In the genomic region with DNA sequence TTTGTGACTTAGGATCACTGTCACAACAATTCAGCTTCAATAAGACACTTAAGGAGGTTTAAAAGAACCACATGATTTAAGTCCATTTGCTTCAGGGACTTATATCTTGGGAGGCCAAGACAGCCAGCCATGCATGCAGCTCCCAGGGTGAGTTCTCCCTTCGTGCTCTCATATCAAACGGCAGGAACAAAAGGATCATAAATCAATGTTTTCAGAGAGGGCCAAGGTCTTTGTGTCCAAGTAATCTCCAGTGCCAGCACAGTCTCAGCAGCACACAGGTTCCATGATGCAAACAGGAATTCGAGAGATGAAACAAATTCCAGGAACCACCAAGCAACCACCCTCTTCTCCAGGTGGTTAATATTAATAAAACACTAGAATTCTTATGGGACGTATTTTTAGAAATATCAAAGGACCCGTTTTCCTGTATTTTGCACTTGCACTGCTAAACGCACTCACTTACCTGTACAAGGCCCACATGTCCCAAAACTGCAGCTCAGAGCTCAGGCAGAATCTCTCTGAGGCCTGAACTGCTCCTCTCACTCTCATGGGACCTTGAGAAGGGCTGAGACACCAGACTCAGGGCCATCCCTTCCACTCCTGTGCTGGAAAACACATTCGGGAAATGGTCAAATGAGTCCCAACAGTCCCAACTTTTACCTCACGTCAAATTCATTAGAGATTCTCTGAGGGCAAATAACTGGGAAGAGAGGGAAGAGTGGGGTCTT, we compare ENCODE assay signal across 1 cellular context.
TF ChIP-seq lines count a peak whose summit lies in the region.

No MANE protein-coding gene starts in this region.

TF ChIP-seq in H1, 55 proteins besides CTCF, POLR2A, EP300 and RAD21:
- TF ChIP-seq RBBP5 (IDR thresholded peaks at IDR 0.05; ENCODE audit: borderline replicate concordance, low read depth, low read length) (no peak), ASH2L (IDR thresholded peaks at IDR 0.05; ENCODE audit: low read length) (no peak), HDAC2 (IDR thresholded peaks at IDR 0.05; ENCODE audit: borderline replicate concordance in 1 of 2, low read depth in 2 of 2, low read length in 2 of 2) (no peak), EGR1 (IDR thresholded peaks at IDR 0.05; ENCODE audit: borderline replicate concordance, low read depth, low read length) (no peak), JUND (IDR thresholded peaks at IDR 0.05; ENCODE audit: low read length) (no peak), CHD2 (IDR thresholded peaks at IDR 0.05; ENCODE audit: low read length) (no peak), GABPA (IDR thresholded peaks at IDR 0.05; ENCODE audit: borderline replicate concordance, insufficient read depth, low read length) (no peak), TAF1 (IDR thresholded peaks at IDR 0.05; ENCODE audit: low read depth, low read length) (no peak), SP1 (IDR thresholded peaks at IDR 0.05; ENCODE audit: low read depth, low read length) (no peak), CREB1 (IDR thresholded peaks at IDR 0.05) (no peak), SP4 (IDR thresholded peaks at IDR 0.05; ENCODE audit: low read length) (no peak), ZNF274 (IDR thresholded peaks at IDR 0.05; ENCODE audit: borderline replicate concordance, extremely low read depth, low read length) (no peak), CEBPB (IDR thresholded peaks at IDR 0.05; ENCODE audit: low read depth, low read length) (no peak), RFX5 (IDR thresholded peaks at IDR 0.05; ENCODE audit: borderline replicate concordance, low read depth, low read length) (no peak), TAF7 (optimal IDR thresholded peaks at IDR 0.05; ENCODE audit: borderline replicate concordance, low read depth, low read length) (no peak), JUN (IDR thresholded peaks at IDR 0.05; ENCODE audit: low read depth, low read length) (no peak), CTBP2 (IDR thresholded peaks at IDR 0.05; ENCODE audit: borderline replicate concordance, insufficient read depth, insufficient read length, low read length) (no peak)
- TF ChIP-seq, protein P1, sequence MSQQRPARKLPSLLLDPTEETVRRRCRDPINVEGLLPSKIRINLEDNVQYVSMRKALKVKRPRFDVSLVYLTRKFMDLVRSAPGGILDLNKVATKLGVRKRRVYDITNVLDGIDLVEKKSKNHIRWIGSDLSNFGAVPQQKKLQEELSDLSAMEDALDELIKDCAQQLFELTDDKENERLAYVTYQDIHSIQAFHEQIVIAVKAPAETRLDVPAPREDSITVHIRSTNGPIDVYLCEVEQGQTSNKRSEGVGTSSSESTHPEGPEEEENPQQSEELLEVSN (IDR thresholded peaks at IDR 0.05), result no peak
